In genomic region chr1:211257831-211258225, GRCh38 we compare ENCODE assay signal across 8 cellular contexts. TPM values are rescaled to one million over a fixed set of nuclear protein-coding genes. Genes with fewer than 3 reads are reported as not detected.
A peak's percentile ranks its signal among the peaks of the same experiment; 100 is the strongest.
DNase-seq lines count a peak whose midpoint lies in the region; ATAC-seq and TF ChIP-seq lines count a peak whose summit lies in the region.

No MANE protein-coding gene starts in this region.

- no peaks in the 10 kb centered on the region for H3K27me3 Mint-ChIP-seq in T-cell

- H3K36me3 Mint-ChIP-seq in T-cell, result peaks cover 4% of the 10 kb centered on the region

- H3K4me1 Mint-ChIP-seq in T-cell, result peaks cover 19 to 21% (median 20%) of the 10 kb centered on the region in 3 donors

- H3K27ac Mint-ChIP-seq in T-cell, result peak overlapping the region; percentile 90 to 97

- DNase-seq in GM12864 (ENCODE audit: low read depth) (no peak), T-cell (no peak), fibroblast of villous mesenchyme (ENCODE audit: low read depth) (peak; percentile 21), retinal pigment epithelial cell (ENCODE audit: low read depth) (no peak), DMS 273 (lab: John Stamatoyannopoulos, UW; ENCODE audit: unreplicated experiment) (no peak), KG1 (lab: John Stamatoyannopoulos, UW) (no peak), NCI-H1417 (lab: John Stamatoyannopoulos, UW) (no peak)

- no peak for TF ChIP-seq CTCF in GM12864 (IDR thresholded peaks at IDR 0.05; ENCODE audit: low read depth, low read length, missing control alignments)
- TF ChIP-seq CTCF in fibroblast of villous mesenchyme (IDR thresholded peaks at IDR 0.05; ENCODE audit: insufficient read depth, low read depth, low read length), result no peak
- no peak for TF ChIP-seq CTCF in retinal pigment epithelial cell (conservative IDR thresholded peaks at IDR 0.05; ENCODE audit: low read depth, low read length)

- ATAC-seq in T-cell (replicated peaks in 1 of 4) (no peak), HG02981 (IDR thresholded peaks at IDR 0.05; ENCODE audit: unreplicated experiment) (no peak)

- peak overlapping the region; percentile 86 to 95 (median 94) for H3K4me3 Mint-ChIP-seq in T-cell

- CTCF ChIA-PET in T-cell (lab: Charles Lee), result interaction anchor here (0.9 to 1.8 kb wide), 6 partner anchors 29 to 778 kb away, joined by 3 to 9 read pairs (median 6); partner anchors contain the start of genes KCNH1 (in 2 of the 2), DTL (in 1 of the 2) and INTS7 (in 1 of the 2)

- H3K4me3 ChIP-seq in GM12864 (ENCODE audit: low read depth, low read length), result peak overlapping the region; percentile 71
- H3K4me3 ChIP-seq in fibroblast of villous mesenchyme (ENCODE audit: low read depth, low read length), result peak overlapping the region; percentile 71
- peak overlapping the region; percentile 73 for H3K4me3 ChIP-seq in retinal pigment epithelial cell (ENCODE audit: low read length)

- POLR2A ChIA-PET in T-cell (lab: Charles Lee), result no interaction called here

- no peaks in the 10 kb centered on the region for H3K9me3 Mint-ChIP-seq in T-cell

RNA-seq across cellular contexts. Expression of gene RCOR3, which starts 1.3 kb away (rescaled TPM):
- total RNA-seq in T-cell (10 to 100 TPM; 58.2 to 72.4 (median 62.2) TPM), fibroblast of villous mesenchyme (32.0 and 48.6 TPM in 2 replicates)
